ENCODE assay signal across 28 cellular contexts in the genomic region with DNA sequence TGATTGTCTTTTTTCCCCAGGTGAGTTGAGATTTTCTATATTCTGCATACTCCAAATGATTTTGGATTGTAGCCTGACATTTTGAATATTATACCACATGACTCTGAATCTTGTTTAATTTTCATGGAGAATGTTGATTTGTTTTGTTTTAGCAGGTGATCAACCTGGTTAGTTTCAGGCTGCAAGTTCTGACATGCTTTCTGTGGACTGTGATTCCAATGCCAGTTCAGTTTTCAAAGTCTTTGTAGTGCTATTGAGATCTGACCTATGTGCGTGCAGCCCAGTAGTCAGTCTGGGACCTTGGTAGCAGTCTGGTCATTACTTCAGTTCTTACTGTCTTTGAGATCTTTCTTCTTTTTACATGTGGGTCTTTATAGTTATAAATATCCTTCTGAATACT.
"Had no signal": no experiment of that assay in that cellular context is flagged by ENCODE, and none has a peak within 500 bp of the region (broad histone marks: within the 10 kb centered on the region; RNA-seq: fewer than 3 reads in every experiment).

No MANE protein-coding gene starts in this region.

- ATAC-seq: activated naive CD4-positive, alpha-beta T cell treated with anti-CD3 and anti-CD28 coated beads, Interleukin-2, amount 50 U/mL, for 72 hours; activated T-cell treated with anti-CD3 and anti-CD28 coated beads, Interleukin-2, amount 50 U/mL, for 72 hours; esophagus mucosa had no signal

- H3K4me3 ChIP-seq: cardiac muscle cell, colonic mucosa had no signal

- H3K9me3 ChIP-seq: colonic mucosa had no signal

- DNase-seq: activated CD4-positive, alpha-beta memory T cell treated with anti-CD3 and anti-CD28 coated beads, Interleukin-2, amount 10 ng/mL, durations not matched to agents 7 days and 5 days; activated CD4-positive, alpha-beta T cell treated with anti-CD3 and anti-CD28 coated beads for 1 hour; activated CD4-positive, alpha-beta T cell treated with anti-CD3 and anti-CD28 coated beads for 4 hours; activated CD4-positive, alpha-beta T cell treated with anti-CD3 and anti-CD28 coated beads, Interleukin-2, amount 10 ng/mL, durations not matched to agents 7 days and 5 days; activated CD4-positive, alpha-beta T cell treated with anti-CD3 and anti-CD28 coated beads, Interleukin-2, amount 50 U/mL, for 4 hours; activated CD4-positive, CD25-positive, alpha-beta regulatory T cell; activated CD8-positive, alpha-beta memory T cell treated with anti-CD3 and anti-CD28 coated beads, Interleukin-2, amount 50 U/mL, for 48 hours; activated gamma-delta T cell; activated naive CD4-positive, alpha-beta T cell; activated naive CD4-positive, alpha-beta T cell treated with anti-CD3 and anti-CD28 coated beads, Interleukin-2, amount 10 ng/mL, durations not matched to agents 7 days and 5 days; activated naive CD8-positive, alpha-beta T cell treated with anti-CD3 and anti-CD28 coated beads, Interleukin-2, amount 10 ng/mL, durations not matched to agents 7 days and 5 days; activated T-cell treated with anti-CD3 and anti-CD28 coated beads for 4 hours; activated T-cell treated with anti-CD3 and anti-CD28 coated beads, Interleukin-2, amount 50 U/mL, for 24 hours; activated T-cell treated with anti-CD3 and anti-CD28 coated beads, Interleukin-2, amount 50 U/mL, for 72 hours; amniotic stem cell; anterior cingulate cortex; central memory CD4-positive, alpha-beta T cell; cerebellar nuclear complex; colonic mucosa; effector CD8-positive, alpha-beta T cell; foreskin fibroblast; head of caudate nucleus; T-helper 2 cell had no signal

- H3K27ac ChIP-seq: cardiac muscle cell, colonic mucosa had no signal

- H3K27me3 ChIP-seq: cardiac muscle cell, colonic mucosa had no signal

- H3K36me3 ChIP-seq: cardiac muscle cell, colonic mucosa had no signal

- FAIRE-seq: astrocyte, endothelial cell of umbilical vein had no signal

- H3K4me1 ChIP-seq: colonic mucosa had no signal
